11 cellular contexts compared by ENCODE assay signal in the genomic region with DNA sequence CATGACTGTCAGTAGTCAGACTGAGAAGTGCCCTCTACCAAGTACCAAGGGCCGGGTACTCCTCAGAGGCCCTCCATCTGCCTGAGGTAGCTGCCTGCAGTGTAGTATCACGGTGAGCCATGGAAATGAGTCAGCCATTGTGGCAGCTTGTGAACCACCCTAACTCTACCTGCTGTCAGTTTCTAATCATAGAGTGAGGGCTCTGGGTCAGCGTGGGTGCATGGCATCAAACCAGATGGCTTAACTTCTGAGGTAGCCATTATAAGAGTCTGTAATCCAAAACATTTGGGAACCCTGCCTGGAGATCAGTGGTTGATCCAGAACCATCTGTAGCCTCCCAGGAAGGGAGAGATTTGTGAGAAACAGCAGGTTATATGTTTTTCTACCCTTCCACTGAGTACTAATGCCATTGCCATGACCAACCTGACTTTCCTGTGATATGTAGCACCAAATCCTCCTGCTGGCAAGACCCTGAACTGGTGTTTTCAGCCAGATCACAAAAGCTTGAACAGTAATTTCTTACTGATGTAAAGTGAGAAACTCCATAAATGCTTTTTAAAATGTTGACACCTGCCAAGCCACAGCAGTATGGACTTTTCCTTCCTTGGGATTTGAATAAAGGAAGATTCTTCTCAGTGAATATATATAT. TPM values are rescaled to one million over a fixed set of nuclear protein-coding genes. Genes with fewer than 3 reads are reported as not detected.
DNase-seq lines count a peak whose midpoint lies in the region; ATAC-seq, FAIRE-seq and TF ChIP-seq lines count a peak whose summit lies in the region.
"Had no signal": no experiment of that assay in that cellular context is flagged by ENCODE, and none has a peak within 500 bp of the region (broad histone marks: within the 10 kb centered on the region; RNA-seq: fewer than 3 reads in every experiment).

No MANE protein-coding gene starts in this region.

- intact Hi-C loops in lower lobe of right lung (cut with DNase I) (no loop called here), posterior cingulate gyrus (cut with DNase I) (no loop called here)

- peaks cover 27% of the 10 kb centered on the region for H3K4me1 ChIP-seq in lower lobe of right lung

- H3K27ac ChIP-seq in lower lobe of right lung, result peak overlapping the region; percentile 64
- H3K27ac ChIP-seq: RWPE1 had no signal

- H3K9me3 ChIP-seq in lower lobe of right lung, result no peaks in the 10 kb centered on the region
- H3K9me3 ChIP-seq: uterus had no signal

- ATAC-seq in lower lobe of right lung, result no peak
- no peak for ATAC-seq in GM18870 (IDR thresholded peaks at IDR 0.05; ENCODE audit: unreplicated experiment)
- no peak for ATAC-seq in GM18861 (IDR thresholded peaks at IDR 0.05; ENCODE audit: unreplicated experiment)

- H3K27me3 ChIP-seq in bronchial epithelial cell (ENCODE audit: control insufficient read depth, insufficient read depth, low read length) (no peaks in the 10 kb centered on the region), lower lobe of right lung (ENCODE audit: low read depth) (no peaks in the 10 kb centered on the region)
- H3K27me3 ChIP-seq: uterus had no signal

- H3K4me3 ChIP-seq in bronchial epithelial cell (ENCODE audit: low read depth, low read length) (no peak overlapping the region), lower lobe of right lung (no peak overlapping the region)
- H3K4me3 ChIP-seq: uterus had no signal

- peak; percentile 52 for DNase-seq in D341Med (ENCODE audit: low spot score)
- DNase-seq in HT-29 (ENCODE audit: low spot score), result peak; percentile 69
- DNase-seq in bronchial epithelial cell (ENCODE audit: low read depth), result peak; percentile 92
- DNase-seq in lower lobe of right lung, result no peak
- no peak for DNase-seq in posterior cingulate gyrus
- no peak for DNase-seq in middle frontal gyrus (ENCODE audit: extremely low spot score, low spot score)
- DNase-seq: EL, uterus had no signal

- no peak for FAIRE-seq in bronchial epithelial cell (lab: Jason Lieb, UNC)

- H3K36me3 ChIP-seq in bronchial epithelial cell (ENCODE audit: control insufficient read depth, insufficient read depth, low read length), result peaks cover 3% of the 10 kb centered on the region
- H3K36me3 ChIP-seq in lower lobe of right lung, result peaks cover 34% of the 10 kb centered on the region
- H3K36me3 ChIP-seq: uterus had no signal

- no peak for TF ChIP-seq CTCF in bronchial epithelial cell (IDR thresholded peaks at IDR 0.05; ENCODE audit: insufficient read depth, low read length, severe bottlenecking)
- no peak for TF ChIP-seq CTCF in lower lobe of right lung (IDR thresholded peaks at IDR 0.05)

RNA-seq across cellular contexts. Expression of a gene that starts 38.9 kb away (rescaled TPM):
- total RNA-seq in HT-29 (2014; rRNA removed; shearing (Covaris generic)), result 156 and 181 TPM in 2 replicates
- total RNA-seq in bronchial epithelial cell (33.5 and 35.5 TPM in 2 replicates), lower lobe of right lung (202 TPM)

Comparison
In these comparisons a context has a peak if more than half of its experiments do, and no peak if none do; other contexts are left out.
1. DNase-seq: peak in D341Med (single experiment), HT-29 (single experiment) and bronchial epithelial cell (single experiment); none in lower lobe of right lung (single experiment), posterior cingulate gyrus (0 of 10) and middle frontal gyrus (single experiment).